Comparison of ENCODE assay signal across 1 cellular context in genomic region chr2:64751286-64752260, GRCh38.
TF ChIP-seq lines count a peak whose summit lies in the region.

No MANE protein-coding gene starts in this region.

TF ChIP-seq in HepG2, 621 proteins besides CTCF, POLR2A, EP300 and RAD21 (continued from another document and continues in another):
- peak; percentile 96; the same call in 1 of the 2 replicates for TF ChIP-seq ZBED4 (CRISPR knock-in tag; IDR thresholded peaks at IDR 0.05; ENCODE audit: borderline replicate concordance)
- peak; percentile 72 for TF ChIP-seq THAP11 (CRISPR knock-in tag; IDR thresholded peaks at IDR 0.05)
- no peak; the same call in 1 of the 2 replicates for TF ChIP-seq EHMT2 (IDR thresholded peaks at IDR 0.05; ENCODE audit: borderline replicate concordance, low read depth, low read length)
- no peak for TF ChIP-seq CERS6 (CRISPR knock-in tag; IDR thresholded peaks at IDR 0.05)
- TF ChIP-seq, protein P1, sequence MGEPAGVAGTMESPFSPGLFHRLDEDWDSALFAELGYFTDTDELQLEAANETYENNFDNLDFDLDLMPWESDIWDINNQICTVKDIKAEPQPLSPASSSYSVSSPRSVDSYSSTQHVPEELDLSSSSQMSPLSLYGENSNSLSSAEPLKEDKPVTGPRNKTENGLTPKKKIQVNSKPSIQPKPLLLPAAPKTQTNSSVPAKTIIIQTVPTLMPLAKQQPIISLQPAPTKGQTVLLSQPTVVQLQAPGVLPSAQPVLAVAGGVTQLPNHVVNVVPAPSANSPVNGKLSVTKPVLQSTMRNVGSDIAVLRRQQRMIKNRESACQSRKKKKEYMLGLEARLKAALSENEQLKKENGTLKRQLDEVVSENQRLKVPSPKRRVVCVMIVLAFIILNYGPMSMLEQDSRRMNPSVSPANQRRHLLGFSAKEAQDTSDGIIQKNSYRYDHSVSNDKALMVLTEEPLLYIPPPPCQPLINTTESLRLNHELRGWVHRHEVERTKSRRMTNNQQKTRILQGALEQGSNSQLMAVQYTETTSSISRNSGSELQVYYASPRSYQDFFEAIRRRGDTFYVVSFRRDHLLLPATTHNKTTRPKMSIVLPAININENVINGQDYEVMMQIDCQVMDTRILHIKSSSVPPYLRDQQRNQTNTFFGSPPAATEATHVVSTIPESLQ (CRISPR knock-in tag; conservative IDR thresholded peaks at IDR 0.05): no peak
- no peak for TF ChIP-seq TOE1 (CRISPR knock-in tag; IDR thresholded peaks at IDR 0.05)
- TF ChIP-seq MBD4 (IDR thresholded peaks at IDR 0.05; ENCODE audit: borderline replicate concordance, low read length): no peak
- TF ChIP-seq ZNF350 (CRISPR knock-in tag; IDR thresholded peaks at IDR 0.05; ENCODE audit: borderline replicate concordance, low read depth): peak; percentile 86
- no peak for TF ChIP-seq SPEN (CRISPR knock-in tag; IDR thresholded peaks at IDR 0.05; ENCODE audit: low read depth)
- TF ChIP-seq ZBTB7B (CRISPR knock-in tag; IDR thresholded peaks at IDR 0.05): no peak
- no peak for TF ChIP-seq ZNF3 (CRISPR knock-in tag; IDR thresholded peaks at IDR 0.05)
- no peak for TF ChIP-seq ZNF780A (CRISPR knock-in tag; IDR thresholded peaks at IDR 0.05)
- TF ChIP-seq, protein P2, sequence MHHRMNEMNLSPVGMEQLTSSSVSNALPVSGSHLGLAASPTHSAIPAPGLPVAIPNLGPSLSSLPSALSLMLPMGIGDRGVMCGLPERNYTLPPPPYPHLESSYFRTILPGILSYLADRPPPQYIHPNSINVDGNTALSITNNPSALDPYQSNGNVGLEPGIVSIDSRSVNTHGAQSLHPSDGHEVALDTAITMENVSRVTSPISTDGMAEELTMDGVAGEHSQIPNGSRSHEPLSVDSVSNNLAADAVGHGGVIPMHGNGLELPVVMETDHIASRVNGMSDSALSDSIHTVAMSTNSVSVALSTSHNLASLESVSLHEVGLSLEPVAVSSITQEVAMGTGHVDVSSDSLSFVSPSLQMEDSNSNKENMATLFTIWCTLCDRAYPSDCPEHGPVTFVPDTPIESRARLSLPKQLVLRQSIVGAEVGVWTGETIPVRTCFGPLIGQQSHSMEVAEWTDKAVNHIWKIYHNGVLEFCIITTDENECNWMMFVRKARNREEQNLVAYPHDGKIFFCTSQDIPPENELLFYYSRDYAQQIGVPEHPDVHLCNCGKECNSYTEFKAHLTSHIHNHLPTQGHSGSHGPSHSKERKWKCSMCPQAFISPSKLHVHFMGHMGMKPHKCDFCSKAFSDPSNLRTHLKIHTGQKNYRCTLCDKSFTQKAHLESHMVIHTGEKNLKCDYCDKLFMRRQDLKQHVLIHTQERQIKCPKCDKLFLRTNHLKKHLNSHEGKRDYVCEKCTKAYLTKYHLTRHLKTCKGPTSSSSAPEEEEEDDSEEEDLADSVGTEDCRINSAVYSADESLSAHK (CRISPR knock-in tag; IDR thresholded peaks at IDR 0.05; ENCODE audit: borderline replicate concordance): no peak
- TF ChIP-seq DBP (CRISPR knock-in tag; IDR thresholded peaks at IDR 0.05; ENCODE audit: not compliant biosample characterization): no peak
- no peak for TF ChIP-seq NR2F2 (IDR thresholded peaks at IDR 0.05; ENCODE audit: borderline replicate concordance, low read depth)
- TF ChIP-seq ATAD3A (CRISPR knock-in tag; IDR thresholded peaks at IDR 0.05): no peak
- peak; percentile 58 for TF ChIP-seq MED8 (CRISPR knock-in tag; IDR thresholded peaks at IDR 0.05; ENCODE audit: insufficient replicate concordance)
- TF ChIP-seq FOXJ3 (CRISPR knock-in tag; IDR thresholded peaks at IDR 0.05; ENCODE audit: borderline replicate concordance): no peak
- TF ChIP-seq ZSCAN9 (CRISPR knock-in tag; IDR thresholded peaks at IDR 0.05; ENCODE audit: borderline replicate concordance): peak; percentile 39; the same call in 1 of the 2 replicates
- no peak for TF ChIP-seq CCAR2 (optimal IDR thresholded peaks at IDR 0.05; ENCODE audit: low read depth, low read length)
- no peak for TF ChIP-seq ZNF549 (CRISPR knock-in tag; IDR thresholded peaks at IDR 0.05)
- no peak; the same call in 1 of the 2 replicates for TF ChIP-seq FIP1L1 (IDR thresholded peaks at IDR 0.05; ENCODE audit: borderline replicate concordance, insufficient read depth, low read depth, low read length)
- TF ChIP-seq ZNF12 (CRISPR knock-in tag; IDR thresholded peaks at IDR 0.05): no peak
- TF ChIP-seq REST (IDR thresholded peaks at IDR 0.05; ENCODE audit: borderline replicate concordance in 1 of 2, low read depth in 1 of 2, low read length in 2 of 2): no peak
- TF ChIP-seq CBX5 (CRISPR knock-in tag; IDR thresholded peaks at IDR 0.05; ENCODE audit: borderline replicate concordance): peak; percentile 66; the same call in 1 of the 2 replicates
- no peak; the same call in 1 of the 2 replicates for TF ChIP-seq HHEX (CRISPR knock-in tag; IDR thresholded peaks at IDR 0.05)
- no peak for TF ChIP-seq ELF4 (CRISPR knock-in tag; IDR thresholded peaks at IDR 0.05; ENCODE audit: borderline replicate concordance)
- TF ChIP-seq DNMT3B (CRISPR knock-in tag; conservative IDR thresholded peaks at IDR 0.05): 0 out of 2 replicates have a peak, but pooled peaks have one; percentile 56
- peak; percentile 73 for TF ChIP-seq PHF8 (CRISPR knock-in tag; IDR thresholded peaks at IDR 0.05)
- peak; percentile 74 for TF ChIP-seq SP4 (CRISPR knock-in tag; IDR thresholded peaks at IDR 0.05)
- TF ChIP-seq BATF2 (CRISPR knock-in tag; IDR thresholded peaks at IDR 0.05): no peak
- no peak for TF ChIP-seq NFE2 (CRISPR knock-in tag; IDR thresholded peaks at IDR 0.05)
- TF ChIP-seq CREM (IDR thresholded peaks at IDR 0.05): 0 out of 2 replicates have a peak, but pooled peaks have one; percentile 11
- TF ChIP-seq CREM (CRISPR knock-in tag; IDR thresholded peaks at IDR 0.05): no peak
- no peak for TF ChIP-seq ZFP62 (CRISPR knock-in tag; IDR thresholded peaks at IDR 0.05)
- peak; percentile 83 for TF ChIP-seq ZNF501 (CRISPR knock-in tag; IDR thresholded peaks at IDR 0.05)
- TF ChIP-seq U2AF2 (IDR thresholded peaks at IDR 0.05; ENCODE audit: low read depth, low read length): no peak
- TF ChIP-seq KLF9 (CRISPR knock-in tag; IDR thresholded peaks at IDR 0.05; ENCODE audit: low read depth): 0 out of 2 replicates have a peak, but pooled peaks have one; percentile 52
- peak; percentile 45; the same call in 1 of the 2 replicates for TF ChIP-seq HOXD1 (CRISPR knock-in tag; IDR thresholded peaks at IDR 0.05)
- TF ChIP-seq ZNF580 (CRISPR knock-in tag; IDR thresholded peaks at IDR 0.05; ENCODE audit: borderline replicate concordance, low read depth): peak; percentile 31; the same call in 1 of the 2 replicates
- no peak for TF ChIP-seq ZNF850 (CRISPR knock-in tag; conservative IDR thresholded peaks at IDR 0.05)
- TF ChIP-seq ZNF121 (CRISPR knock-in tag; IDR thresholded peaks at IDR 0.05): no peak
- no peak for TF ChIP-seq AKAP8 (CRISPR knock-in tag; IDR thresholded peaks at IDR 0.05)
- TF ChIP-seq, protein P3, sequence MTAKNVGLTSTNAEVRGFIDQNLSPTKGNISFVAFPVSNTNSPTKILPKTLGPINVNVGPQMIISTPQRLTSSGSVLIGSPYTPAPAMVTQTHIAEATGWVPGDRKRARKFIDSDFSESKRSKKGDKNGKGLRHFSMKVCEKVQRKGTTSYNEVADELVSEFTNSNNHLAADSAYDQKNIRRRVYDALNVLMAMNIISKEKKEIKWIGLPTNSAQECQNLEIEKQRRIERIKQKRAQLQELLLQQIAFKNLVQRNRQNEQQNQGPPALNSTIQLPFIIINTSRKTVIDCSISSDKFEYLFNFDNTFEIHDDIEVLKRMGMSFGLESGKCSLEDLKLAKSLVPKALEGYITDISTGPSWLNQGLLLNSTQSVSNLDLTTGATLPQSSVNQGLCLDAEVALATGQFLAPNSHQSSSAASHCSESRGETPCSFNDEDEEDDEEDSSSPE (CRISPR knock-in tag; IDR thresholded peaks at IDR 0.05): no peak
- TF ChIP-seq, protein P4, sequence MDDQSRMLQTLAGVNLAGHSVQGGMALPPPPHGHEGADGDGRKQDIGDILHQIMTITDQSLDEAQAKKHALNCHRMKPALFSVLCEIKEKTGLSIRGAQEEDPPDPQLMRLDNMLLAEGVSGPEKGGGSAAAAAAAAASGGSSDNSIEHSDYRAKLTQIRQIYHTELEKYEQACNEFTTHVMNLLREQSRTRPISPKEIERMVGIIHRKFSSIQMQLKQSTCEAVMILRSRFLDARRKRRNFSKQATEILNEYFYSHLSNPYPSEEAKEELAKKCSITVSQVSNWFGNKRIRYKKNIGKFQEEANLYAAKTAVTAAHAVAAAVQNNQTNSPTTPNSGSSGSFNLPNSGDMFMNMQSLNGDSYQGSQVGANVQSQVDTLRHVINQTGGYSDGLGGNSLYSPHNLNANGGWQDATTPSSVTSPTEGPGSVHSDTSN (CRISPR knock-in tag; IDR thresholded peaks at IDR 0.05; ENCODE audit: borderline replicate concordance): no peak
- TF ChIP-seq SIN3B (IDR thresholded peaks at IDR 0.05; ENCODE audit: low read length): no peak
- TF ChIP-seq RBM39 (IDR thresholded peaks at IDR 0.05; ENCODE audit: low read depth, low read length, poor library complexity, severe bottlenecking): peak; percentile 31
